17 cellular contexts compared by ENCODE assay signal in genomic region chr6:158175111-158175510, GRCh38.
"Had no signal": no experiment of that assay in that cellular context is flagged by ENCODE, and none has a peak within 500 bp of the region (broad histone marks: within the 10 kb centered on the region; RNA-seq: fewer than 3 reads in every experiment).

No MANE protein-coding gene starts in this region.

- H3K4me3 ChIP-seq: adrenal gland, cardiac muscle cell, heart left ventricle, right lobe of liver, spleen, testis, upper lobe of left lung had no signal

- H3K4me1 ChIP-seq: right lobe of liver, testis had no signal

- H3K27ac ChIP-seq: adrenal gland, cardiac muscle cell, heart left ventricle, right lobe of liver, spleen, testis, upper lobe of left lung had no signal

- DNase-seq: activated CD4-positive, alpha-beta T cell treated with anti-CD3 and anti-CD28 coated beads for 1 hour; activated CD4-positive, alpha-beta T cell treated with anti-CD3 and anti-CD28 coated beads, Interleukin-2, amount 50 U/mL, for 1 hour; activated T-cell treated with anti-CD3 and anti-CD28 coated beads, Interleukin-2, amount 50 U/mL, for 24 hours; effector CD4-positive, alpha-beta T cell; heart left ventricle; islet precursor cell; left colon; nephron progenitor cell; spleen; stimulated activated CD4-positive, alpha-beta T cell treated with anti-CD3 and anti-CD28 coated beads, Interleukin-4, amount 100 ng/mL, for 1 hour; stimulated activated naive CD4-positive, alpha-beta T cell; T-helper 9 cell; testis; upper lobe of left lung had no signal

- H3K27me3 ChIP-seq: adrenal gland, cardiac muscle cell, heart left ventricle, right lobe of liver, spleen, testis, upper lobe of left lung had no signal

- H3K9me3 ChIP-seq: adrenal gland, right lobe of liver, spleen, testis, upper lobe of left lung had no signal

- H3K36me3 ChIP-seq: cardiac muscle cell, upper lobe of left lung had no signal
